1 cellular context compared by ENCODE assay signal in genomic region chr7:107659666-107660065, GRCh38.
TF ChIP-seq lines count a peak whose summit lies in the region.

No MANE protein-coding gene starts in this region.

TF ChIP-seq in SK-N-SH treated with all-trans-retinoic acid at 6 μM for 48 hours, 23 proteins besides CTCF, POLR2A, EP300 and RAD21 (continued from another document):
- TF ChIP-seq POU6F1 (CRISPR knock-in tag; IDR thresholded peaks at IDR 0.05; ENCODE audit: borderline replicate concordance, low read depth) (no peak), SNAI2 (CRISPR knock-in tag; IDR thresholded peaks at IDR 0.05) (no peak), ZC3H10 (CRISPR knock-in tag; IDR thresholded peaks at IDR 0.05) (no peak), TCF4 (CRISPR knock-in tag; IDR thresholded peaks at IDR 0.05; ENCODE audit: borderline replicate concordance) (no peak)
